Comparison of ENCODE assay signal across 1 cellular context in genomic region chr3:127042634-127043033, GRCh38.
TF ChIP-seq lines count a peak whose summit lies in the region.

No MANE protein-coding gene starts in this region.

TF ChIP-seq in H1, 55 proteins besides CTCF, POLR2A, EP300 and RAD21:
- no peak for TF ChIP-seq BCL11A (IDR thresholded peaks at IDR 0.05; ENCODE audit: low read depth in 2 of 2, low read length in 2 of 2)
- TF ChIP-seq TEAD4 (IDR thresholded peaks at IDR 0.05; ENCODE audit: low read depth, low read length): no peak
- TF ChIP-seq SAP30 (IDR thresholded peaks at IDR 0.05; ENCODE audit: insufficient read depth, insufficient replicate concordance, low read length): no peak
- no peak for TF ChIP-seq SP4 (IDR thresholded peaks at IDR 0.05; ENCODE audit: low read length)
- TF ChIP-seq TAF7 (optimal IDR thresholded peaks at IDR 0.05; ENCODE audit: borderline replicate concordance, low read depth, low read length): no peak
- TF ChIP-seq, protein P1, sequence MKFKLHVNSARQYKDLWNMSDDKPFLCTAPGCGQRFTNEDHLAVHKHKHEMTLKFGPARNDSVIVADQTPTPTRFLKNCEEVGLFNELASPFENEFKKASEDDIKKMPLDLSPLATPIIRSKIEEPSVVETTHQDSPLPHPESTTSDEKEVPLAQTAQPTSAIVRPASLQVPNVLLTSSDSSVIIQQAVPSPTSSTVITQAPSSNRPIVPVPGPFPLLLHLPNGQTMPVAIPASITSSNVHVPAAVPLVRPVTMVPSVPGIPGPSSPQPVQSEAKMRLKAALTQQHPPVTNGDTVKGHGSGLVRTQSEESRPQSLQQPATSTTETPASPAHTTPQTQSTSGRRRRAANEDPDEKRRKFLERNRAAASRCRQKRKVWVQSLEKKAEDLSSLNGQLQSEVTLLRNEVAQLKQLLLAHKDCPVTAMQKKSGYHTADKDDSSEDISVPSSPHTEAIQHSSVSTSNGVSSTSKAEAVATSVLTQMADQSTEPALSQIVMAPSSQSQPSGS (IDR thresholded peaks at IDR 0.05; ENCODE audit: low read length): no peak
- no peak for TF ChIP-seq SP2 (IDR thresholded peaks at IDR 0.05; ENCODE audit: low read length)
